ENCODE assay signal across 7 cellular contexts in the genomic region with DNA sequence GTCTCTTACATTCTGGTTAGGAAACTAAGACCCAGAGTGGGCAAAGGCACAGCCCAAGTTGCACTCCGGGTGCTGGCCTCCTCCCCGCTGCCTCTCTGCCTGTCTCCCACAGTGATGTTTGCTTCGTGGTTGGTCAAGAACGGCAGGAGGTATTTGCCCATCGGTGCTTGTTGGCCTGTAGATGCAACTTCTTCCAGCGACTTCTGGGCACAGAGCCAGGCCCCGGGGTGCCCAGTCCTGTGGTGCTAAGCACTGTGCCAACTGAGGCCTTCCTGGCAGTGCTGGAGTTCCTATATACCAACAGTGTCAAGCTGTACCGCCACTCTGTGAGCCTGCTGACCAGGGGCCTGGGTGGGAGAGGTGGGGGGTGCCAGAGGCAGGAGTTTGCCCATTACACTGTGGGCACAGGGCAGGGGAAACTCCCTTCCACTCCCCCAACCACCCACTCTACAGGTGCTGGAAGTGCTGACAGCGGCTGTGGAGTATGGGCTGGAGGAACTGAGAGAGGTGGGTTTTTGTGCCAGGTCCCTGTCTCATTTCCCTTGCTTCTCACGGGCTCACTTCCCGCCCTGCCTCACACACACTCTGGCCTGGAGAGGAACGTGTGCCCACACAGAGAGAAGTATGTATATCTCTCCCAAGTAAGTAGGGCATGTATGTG. TPM values are rescaled to one million over a fixed set of nuclear protein-coding genes. Genes with fewer than 3 reads are reported as not detected.
DNase-seq lines count a peak whose midpoint lies in the region; ATAC-seq, FAIRE-seq and TF ChIP-seq lines count a peak whose summit lies in the region.

No MANE protein-coding gene starts in this region.

- peak overlapping the region; percentile 80 for H3K4me3 Mint-ChIP-seq in activated T-cell treated with anti-CD3 and anti-CD28 coated beads, Interleukin-2, amount 50 U/mL, for 24 hours

- peak overlapping the region; percentile 99 for H3K27ac Mint-ChIP-seq in activated T-cell treated with anti-CD3 and anti-CD28 coated beads, Interleukin-2, amount 50 U/mL, for 24 hours

- TF ChIP-seq POLR2A in sigmoid colon (IDR thresholded peaks at IDR 0.05) = no peak

- H3K4me3 ChIP-seq in sigmoid colon = peak overlapping the region in 1 of 4 donors; percentile 35

- peaks cover 75% of the 10 kb centered on the region for H3K36me3 Mint-ChIP-seq in activated T-cell treated with anti-CD3 and anti-CD28 coated beads, Interleukin-2, amount 50 U/mL, for 24 hours (ENCODE audit: low read depth)

- H3K9me3 ChIP-seq in KOPT-K1 (ENCODE audit: insufficient read depth, low read length, poor library complexity, severe bottlenecking) (no peaks in the 10 kb centered on the region), sigmoid colon (no peaks in the 10 kb centered on the region)

- whole genome bisulfite sequencing in sigmoid colon, 2 donors = 50 to 62% methylated on average over 12 of the region's 12 CpGs

- H3K27me3 ChIP-seq in sigmoid colon = no peaks in the 10 kb centered on the region

- TF ChIP-seq EP300 in sigmoid colon (IDR thresholded peaks at IDR 0.05) = no peak

- ATAC-seq in GM19395 (IDR thresholded peaks at IDR 0.05; ENCODE audit: unreplicated experiment) = no peak

- intact Hi-C loops in sigmoid colon (cut with DNase I) = no loop called here

- no peaks in the 10 kb centered on the region for H3K9me3 Mint-ChIP-seq in activated T-cell treated with anti-CD3 and anti-CD28 coated beads, Interleukin-2, amount 50 U/mL, for 24 hours

- peaks cover 0 to 80% (median 61%) of the 10 kb centered on the region in 4 donors for H3K4me1 ChIP-seq in sigmoid colon

- DNase-seq in activated T-cell treated with anti-CD3 and anti-CD28 coated beads, Interleukin-2, amount 50 U/mL, for 24 hours = peak; percentile 65
- DNase-seq in glomerular visceral epithelial cell (ENCODE audit: extremely low spot score) (peak; percentile 86), sigmoid colon (peak; percentile 84), HTR-8/SVneo (ENCODE audit: insufficient read length, low spot score) (no peak)
- DNase-seq in effector CD8-positive, alpha-beta T cell (lab: John Stamatoyannopoulos, UW) = no peak

- H3K27ac ChIP-seq in KOPT-K1 (ENCODE audit: low read depth, low read length, poor library complexity, severe bottlenecking) (peak overlapping the region; percentile 99), sigmoid colon (peak overlapping the region; percentile 88 to 98 (median 95))

- no peaks in the 10 kb centered on the region for H3K27me3 Mint-ChIP-seq in activated T-cell treated with anti-CD3 and anti-CD28 coated beads, Interleukin-2, amount 50 U/mL, for 24 hours

- H3K36me3 ChIP-seq in KOPT-K1 (ENCODE audit: insufficient read depth, low read length) (peaks cover 11% of the 10 kb centered on the region; the same call in 1 of the 2 replicates), sigmoid colon (peaks cover 0 to 11% (median 0%) of the 10 kb centered on the region in 4 donors)

- no peak for FAIRE-seq in HTR-8/SVneo (lab: Jason Lieb, UNC)

- TF ChIP-seq CTCF in sigmoid colon (IDR thresholded peaks at IDR 0.05) = no peak

- peaks cover 86% of the 10 kb centered on the region for H3K4me1 Mint-ChIP-seq in activated T-cell treated with anti-CD3 and anti-CD28 coated beads, Interleukin-2, amount 50 U/mL, for 24 hours (ENCODE audit: low read depth)

RNA-seq across cellular contexts. Expression of a gene that starts 1.9 kb away (rescaled TPM):
- 1 to 10 TPM; 2.7 to 9.4 (median 3.2) TPM for total RNA-seq in sigmoid colon
- 1 to 10 TPM in 1 of 3 donors, under 1 TPM in 1, not detected in 1; 0.60 to 2.3 TPM for polyA plus RNA-seq in sigmoid colon

RNA-seq across cellular contexts. Expression of a gene that starts 3.1 kb away (rescaled TPM):
- total RNA-seq in sigmoid colon = 1 to 10 TPM in 1 of 4 donors, not detected in 3; 1.1 TPM
- under 1 TPM in 1 of 3 donors, not detected in 2; 0.20 TPM for polyA plus RNA-seq in sigmoid colon

RNA-seq across cellular contexts. Expression of a gene that starts 10.1 kb away (rescaled TPM):
- 10 to 100 TPM in 2 of 4 donors, 1 to 10 TPM in 2; 8.2 to 28.1 (median 11.0) TPM for total RNA-seq in sigmoid colon
- polyA plus RNA-seq in sigmoid colon = 10 to 100 TPM in 2 of 3 donors, 1 to 10 TPM in 1; 7.2 to 12.1 (median 10.2) TPM

RNA-seq across cellular contexts. Expression of a gene that starts 22.3 kb away (rescaled TPM):
- total RNA-seq in sigmoid colon = 1 to 10 TPM in 1 of 4 donors, under 1 TPM in 1, not detected in 2; 0.33 to 1.1 TPM
- polyA plus RNA-seq in sigmoid colon = 10 to 100 TPM in 2 of 3 donors, 1 to 10 TPM in 1; 6.0 to 37.1 (median 10.2) TPM

RNA-seq across cellular contexts. Expression of a gene that starts 32.8 kb away (rescaled TPM):
- total RNA-seq in sigmoid colon = 1 to 10 TPM in 1 of 4 donors, under 1 TPM in 3; 0.36 to 2.8 (median 0.83) TPM
- polyA plus RNA-seq in sigmoid colon = under 1 TPM in 1 of 3 donors, not detected in 2; 0.45 TPM

Comparison
In these comparisons a context has a peak if more than half of its experiments do, and no peak if none do; other contexts are left out.
1. DNase-seq: peak in activated T-cell treated with anti-CD3 and anti-CD28 coated beads, Interleukin-2, amount 50 U/mL, for 24 hours (single experiment), glomerular visceral epithelial cell (single experiment) and sigmoid colon (single experiment); none in effector CD8-positive, alpha-beta T cell (single experiment) and HTR-8/SVneo (single experiment).